ENCODE assay signal across 8 cellular contexts in genomic region chr2:85390941-85391669, GRCh38. TPM values are rescaled to one million over a fixed set of nuclear protein-coding genes. Genes with fewer than 3 reads are reported as not detected.
DNase-seq lines count a peak whose midpoint lies in the region; ATAC-seq and TF ChIP-seq lines count a peak whose summit lies in the region.

No MANE protein-coding gene starts in this region.

- H4K20me1 ChIP-seq in KMS-11 (ENCODE audit: insufficient read depth): no peaks in the 10 kb centered on the region

- H3K27me3 ChIP-seq in KMS-11 (ENCODE audit: insufficient read depth, low read depth): no peaks in the 10 kb centered on the region

- no peak overlapping the region for H3K9ac ChIP-seq in KMS-11

- H3K9me3 Mint-ChIP-seq in stimulated activated memory B cell treated with anti-CD40 and anti-IgM and Interleukin-4, amounts not matched to agents 10 μg/mL and 1 μg/mL and 100 μg/mL, for 72 hours: no peaks in the 10 kb centered on the region

- no peaks in the 10 kb centered on the region for H3K36me3 ChIP-seq in KMS-11 (ENCODE audit: insufficient read depth)

- no peak overlapping the region for H3K4me3 Mint-ChIP-seq in stimulated activated memory B cell treated with anti-CD40 and anti-IgM and Interleukin-4, amounts not matched to agents 10 μg/mL and 1 μg/mL and 100 μg/mL, for 72 hours

- H3K4me1 Mint-ChIP-seq in stimulated activated memory B cell treated with anti-CD40 and anti-IgM and Interleukin-4, amounts not matched to agents 10 μg/mL and 1 μg/mL and 100 μg/mL, for 72 hours: peaks cover 40% of the 10 kb centered on the region

- H3K27ac Mint-ChIP-seq in stimulated activated memory B cell treated with anti-CD40 and anti-IgM and Interleukin-4, amounts not matched to agents 10 μg/mL and 1 μg/mL and 100 μg/mL, for 72 hours: peak overlapping the region; percentile 83

- no peak overlapping the region for H3K4me2 ChIP-seq in KMS-11

- H3K4me1 ChIP-seq in KMS-11 (ENCODE audit: low read depth, poor library complexity, severe bottlenecking): peaks cover 12% of the 10 kb centered on the region

- H2AFZ ChIP-seq in KMS-11 (ENCODE audit: low read depth): no peak overlapping the region

- ATAC-seq in stimulated activated memory B cell treated with anti-CD40 and anti-IgM and Interleukin-4, amounts not matched to agents 10 μg/mL and 1 μg/mL and 100 μg/mL, for 72 hours: peak; percentile 47
- ATAC-seq in HG03108 (IDR thresholded peaks at IDR 0.05; ENCODE audit: unreplicated experiment) (no peak), GM21526 (IDR thresholded peaks at IDR 0.05; ENCODE audit: low FRiP score, unreplicated experiment) (no peak)

- peaks cover 44% of the 10 kb centered on the region for H3K36me3 Mint-ChIP-seq in stimulated activated memory B cell treated with anti-CD40 and anti-IgM and Interleukin-4, amounts not matched to agents 10 μg/mL and 1 μg/mL and 100 μg/mL, for 72 hours

- H3K79me2 ChIP-seq in KMS-11 (ENCODE audit: insufficient read depth, low read depth): no peaks in the 10 kb centered on the region

- TF ChIP-seq CTCF in KMS-11 (conservative IDR thresholded peaks at IDR 0.05; ENCODE audit: low read depth, low read length): peak; percentile 78

- H3K4me3 ChIP-seq in KMS-11 (IDR thresholded peaks at IDR 0.05; ENCODE audit: insufficient read depth, low read depth, low read length): no peak overlapping the region

- no peaks in the 10 kb centered on the region for H3K27me3 Mint-ChIP-seq in stimulated activated memory B cell treated with anti-CD40 and anti-IgM and Interleukin-4, amounts not matched to agents 10 μg/mL and 1 μg/mL and 100 μg/mL, for 72 hours

- DNase-seq in D341Med (ENCODE audit: low spot score): peak; percentile 83
- DNase-seq in activated CD4-positive, CD25-positive, alpha-beta regulatory T cell treated with anti-CD3 and anti-CD28 coated beads, Interleukin-2, amount 50 U/mL, for 72 hours: peak; percentile 68
- DNase-seq in central memory CD4-positive, alpha-beta T cell: peak; percentile 58
- DNase-seq in mucosa of gallbladder (ENCODE audit: low spot score): peak; percentile 65

- H3K27ac ChIP-seq in KMS-11: no peak overlapping the region

RNA-seq across cellular contexts. Expression of gene CAPG, which starts 19.1 kb away (rescaled TPM):
- total RNA-seq in mucosa of gallbladder: 125 TPM

RNA-seq across cellular contexts. Expression of gene SH2D6, which starts 27.4 kb away (rescaled TPM):
- total RNA-seq in mucosa of gallbladder: 9.9 TPM

RNA-seq across cellular contexts. Expression of gene ELMOD3, which starts 36.5 kb away (rescaled TPM):
- total RNA-seq in mucosa of gallbladder: 30.3 TPM

RNA-seq across cellular contexts. Expression of gene RETSAT, which starts 36.8 kb away (rescaled TPM):
- 86.4 TPM for total RNA-seq in mucosa of gallbladder
